24 cellular contexts compared by ENCODE assay signal in the genomic region with DNA sequence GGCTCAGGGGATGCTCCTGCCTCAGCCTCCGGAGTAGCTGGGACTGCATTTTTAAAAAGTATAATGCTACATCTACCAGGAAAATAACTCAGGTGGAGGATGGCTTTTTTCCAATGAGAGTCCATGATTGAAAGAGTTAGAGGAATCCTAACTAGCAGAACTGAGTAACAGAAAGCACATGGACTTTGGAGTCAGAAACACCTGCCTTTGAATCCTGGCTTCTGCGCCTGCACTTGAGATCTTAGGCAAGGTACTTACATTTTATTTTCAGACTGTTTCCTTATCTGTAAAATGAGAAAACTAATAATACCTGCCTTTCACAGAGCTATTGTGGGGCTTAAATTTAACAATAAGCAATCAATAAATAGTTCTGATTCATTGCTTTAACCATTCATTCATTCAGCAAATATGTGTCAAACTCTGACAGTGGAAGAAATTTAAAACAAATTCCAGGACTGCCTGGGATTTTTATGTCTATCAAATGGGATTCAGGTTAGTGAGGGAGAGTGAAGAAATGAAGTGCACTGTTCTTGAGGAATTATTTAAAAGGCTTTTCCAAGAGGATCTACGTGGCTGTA. TPM values are rescaled to one million over a fixed set of nuclear protein-coding genes. Genes with fewer than 3 reads are reported as not detected.
DNase-seq lines count a peak whose midpoint lies in the region; ATAC-seq and TF ChIP-seq lines count a peak whose summit lies in the region.
"Had no signal": no experiment of that assay in that cellular context is flagged by ENCODE, and none has a peak within 500 bp of the region (broad histone marks: within the 10 kb centered on the region; RNA-seq: fewer than 3 reads in every experiment).

No MANE protein-coding gene starts in this region.

- ATAC-seq in upper lobe of right lung (no peak), GM21825 (IDR thresholded peaks at IDR 0.05; ENCODE audit: unreplicated experiment) (no peak), SK-N-SH treated with all-trans-retinoic acid at 6 μM for 48 hours (no peak)
- ATAC-seq in activated CD8-positive, alpha-beta T cell treated with anti-CD3 and anti-CD28 coated beads for 36 hours = no peak

- intact Hi-C loops in upper lobe of right lung (cut with DNase I) = no loop called here
- intact Hi-C loops in activated CD8-positive, alpha-beta T cell treated with anti-CD3 and anti-CD28 coated beads for 36 hours (cut with micrococcal nuclease) = no loop called here

- no peaks in the 10 kb centered on the region for H3K36me3 ChIP-seq in duodenal mucosa (ENCODE audit: control insufficient read depth in 1 of 2, insufficient read depth in 2 of 2, low read length in 2 of 2)
- H3K36me3 ChIP-seq in muscle layer of duodenum (ENCODE audit: control insufficient read depth in 1 of 2, insufficient read depth in 2 of 2, low read length in 2 of 2) = no peaks in the 10 kb centered on the region
- H3K36me3 ChIP-seq in upper lobe of right lung = no peaks in the 10 kb centered on the region
- H3K36me3 ChIP-seq: HAP-1 had no signal

- H3K4me1 Mint-ChIP-seq in T-helper 1 cell treated with Interleukin-12 subunit alpha and Interleukin-12 subunit beta and Interleukin-4 antibody, amounts not matched to agents 30 μg/mL and 1 μg/mL, for 36 hours (ENCODE audit: low read depth) = peaks cover 57% of the 10 kb centered on the region
- H3K4me1 Mint-ChIP-seq in activated CD8-positive, alpha-beta T cell treated with anti-CD3 and anti-CD28 coated beads for 36 hours (ENCODE audit: low read depth) = peaks cover 45% of the 10 kb centered on the region

- H3K9me3 Mint-ChIP-seq in T-helper 1 cell treated with Interleukin-12 subunit alpha and Interleukin-12 subunit beta and Interleukin-4 antibody, amounts not matched to agents 30 μg/mL and 1 μg/mL, for 36 hours = no peaks in the 10 kb centered on the region
- H3K9me3 Mint-ChIP-seq in activated CD8-positive, alpha-beta T cell treated with anti-CD3 and anti-CD28 coated beads for 36 hours = no peaks in the 10 kb centered on the region
- H3K9me3 Mint-ChIP-seq: brain, mesothelial cell of epicardium, nephron progenitor cell had no signal

- H3K9me3 ChIP-seq in duodenal mucosa (ENCODE audit: control insufficient read depth in 1 of 2, low read length in 2 of 2) = no peaks in the 10 kb centered on the region
- no peaks in the 10 kb centered on the region for H3K9me3 ChIP-seq in muscle layer of duodenum (ENCODE audit: control insufficient read depth in 1 of 2, low read length in 2 of 2)
- H3K9me3 ChIP-seq in upper lobe of right lung = no peaks in the 10 kb centered on the region

- H3K4me1 ChIP-seq in duodenal mucosa (ENCODE audit: control insufficient read depth in 1 of 2, insufficient read depth in 2 of 2, low read length in 2 of 2) (peaks cover 40 to 70% of the 10 kb centered on the region in 2 donors), muscle layer of duodenum (ENCODE audit: control insufficient read depth in 1 of 2, insufficient read depth in 2 of 2, low read length in 2 of 2) (peaks cover 4 to 34% of the 10 kb centered on the region in 2 donors), upper lobe of right lung (peaks cover 16% of the 10 kb centered on the region)

- peak overlapping the region; percentile 0 for H3K27ac Mint-ChIP-seq in T-helper 1 cell treated with Interleukin-12 subunit alpha and Interleukin-12 subunit beta and Interleukin-4 antibody, amounts not matched to agents 30 μg/mL and 1 μg/mL, for 36 hours
- no peak overlapping the region for H3K27ac Mint-ChIP-seq in activated CD8-positive, alpha-beta T cell treated with anti-CD3 and anti-CD28 coated beads for 36 hours
- H3K27ac Mint-ChIP-seq: mesothelial cell of epicardium had no signal

- H3K36me3 Mint-ChIP-seq in T-helper 1 cell treated with Interleukin-12 subunit alpha and Interleukin-12 subunit beta and Interleukin-4 antibody, amounts not matched to agents 30 μg/mL and 1 μg/mL, for 36 hours (ENCODE audit: low read depth) = peaks cover 4% of the 10 kb centered on the region
- no peaks in the 10 kb centered on the region for H3K36me3 Mint-ChIP-seq in activated CD8-positive, alpha-beta T cell treated with anti-CD3 and anti-CD28 coated beads for 36 hours (ENCODE audit: low read depth)
- H3K36me3 Mint-ChIP-seq: brain, mesothelial cell of epicardium had no signal

- peak overlapping the region in 1 of 2 donors; percentile 12 for H3K4me3 ChIP-seq in duodenal mucosa (ENCODE audit: low read depth in 1 of 2, low read length in 2 of 2)
- no peak overlapping the region for H3K4me3 ChIP-seq in muscle layer of duodenum (ENCODE audit: low read depth in 1 of 2, low read length in 2 of 2)
- H3K4me3 ChIP-seq in upper lobe of right lung = no peak overlapping the region
- H3K4me3 ChIP-seq: HAP-1, PC-9 had no signal

- peak overlapping the region; percentile 21 to 41 for H3K9ac ChIP-seq in duodenal mucosa (ENCODE audit: low read depth in 1 of 2, low read length in 2 of 2)

- no peak for TF ChIP-seq CTCF in upper lobe of right lung (IDR thresholded peaks at IDR 0.05)
- TF ChIP-seq CTCF in activated CD8-positive, alpha-beta T cell treated with anti-CD3 and anti-CD28 coated beads for 36 hours (IDR thresholded peaks at IDR 0.05) = no peak

- POLR2A ChIA-PET in activated CD8-positive, alpha-beta T cell treated with anti-CD3 and anti-CD28 coated beads for 36 hours (lab: Charles Lee) = interaction anchor here (0.9 to 8.7 kb wide), 2 partner anchors 12 to 28 kb away, joined by 4 to 109 read pairs; a partner anchor contains a TSS

- H3K27me3 ChIP-seq in duodenal mucosa (ENCODE audit: control insufficient read depth in 1 of 2, insufficient read depth in 2 of 2, low read length in 2 of 2) = no peaks in the 10 kb centered on the region
- H3K27me3 ChIP-seq in muscle layer of duodenum (ENCODE audit: low read depth, low read length) = no peaks in the 10 kb centered on the region
- H3K27me3 ChIP-seq in upper lobe of right lung = no peaks in the 10 kb centered on the region

- H3K27me3 Mint-ChIP-seq in T-helper 1 cell treated with Interleukin-12 subunit alpha and Interleukin-12 subunit beta and Interleukin-4 antibody, amounts not matched to agents 30 μg/mL and 1 μg/mL, for 36 hours (ENCODE audit: low read depth) = no peaks in the 10 kb centered on the region
- H3K27me3 Mint-ChIP-seq in activated CD8-positive, alpha-beta T cell treated with anti-CD3 and anti-CD28 coated beads for 36 hours = no peaks in the 10 kb centered on the region
- H3K27me3 Mint-ChIP-seq: B cell, brain had no signal

- DNase-seq in T-helper 1 cell = no peak
- no peak for DNase-seq in upper lobe of right lung
- DNase-seq in activated CD8-positive, alpha-beta T cell treated with anti-CD3 and anti-CD28 coated beads for 36 hours = no peak
- DNase-seq: activated CD4-positive, CD25-positive, alpha-beta regulatory T cell treated with anti-CD3 and anti-CD28 coated beads, Interleukin-2, amount 50 U/mL, for 72 hours; activated T-cell treated with anti-CD3 and anti-CD28 coated beads, Interleukin-2, amount 50 U/mL, for 1 hour; DMS79 treated with DMSO at 0.1 percent for 48 hours; effector CD4-positive, alpha-beta T cell; NCI-H1092; NCI-H1930; NCI-H345; nephron progenitor cell; PC-9; SHP77 treated with DMSO at 0.1 percent for 48 hours; stimulated activated CD4-positive, alpha-beta T cell treated with anti-CD3 and anti-CD28 coated beads, Interleukin-1b, Interleukin-23, amount 100 ng/mL, for 48 hours had no signal

- CTCF ChIA-PET in activated CD8-positive, alpha-beta T cell treated with anti-CD3 and anti-CD28 coated beads for 36 hours (lab: Charles Lee) = interaction anchor here (1.0 to 1.7 kb wide), 10 partner anchors 11 to 41 kb away, joined by 3 to 12 read pairs (median 4); a partner anchor contains a TSS

- H3K27ac ChIP-seq in duodenal mucosa (ENCODE audit: low read depth, low read length) (peak overlapping the region; percentile 71), muscle layer of duodenum (ENCODE audit: low read length) (peak overlapping the region; percentile 62), upper lobe of right lung (peak overlapping the region; percentile 36)
- H3K27ac ChIP-seq: epithelial cell of prostate, PC-9 had no signal

- no peak overlapping the region for H3K4me3 Mint-ChIP-seq in T-helper 1 cell treated with Interleukin-12 subunit alpha and Interleukin-12 subunit beta and Interleukin-4 antibody, amounts not matched to agents 30 μg/mL and 1 μg/mL, for 36 hours
- no peak overlapping the region for H3K4me3 Mint-ChIP-seq in activated CD8-positive, alpha-beta T cell treated with anti-CD3 and anti-CD28 coated beads for 36 hours
- H3K4me3 Mint-ChIP-seq: B cell, brain, mesothelial cell of epicardium, nephron progenitor cell had no signal

TF ChIP-seq in SK-N-SH treated with all-trans-retinoic acid at 6 μM for 48 hours, 23 proteins besides CTCF, POLR2A, EP300 and RAD21 (continues in another document):
- TF ChIP-seq TOX (CRISPR knock-in tag; IDR thresholded peaks at IDR 0.05; ENCODE audit: borderline replicate concordance) = no peak
- no peak for TF ChIP-seq SNAI2 (CRISPR knock-in tag; IDR thresholded peaks at IDR 0.05)
- TF ChIP-seq GLIS3 (CRISPR knock-in tag; IDR thresholded peaks at IDR 0.05) = no peak
- no peak for TF ChIP-seq BACH2 (CRISPR knock-in tag; IDR thresholded peaks at IDR 0.05; ENCODE audit: borderline replicate concordance)
- TF ChIP-seq, protein P1, sequence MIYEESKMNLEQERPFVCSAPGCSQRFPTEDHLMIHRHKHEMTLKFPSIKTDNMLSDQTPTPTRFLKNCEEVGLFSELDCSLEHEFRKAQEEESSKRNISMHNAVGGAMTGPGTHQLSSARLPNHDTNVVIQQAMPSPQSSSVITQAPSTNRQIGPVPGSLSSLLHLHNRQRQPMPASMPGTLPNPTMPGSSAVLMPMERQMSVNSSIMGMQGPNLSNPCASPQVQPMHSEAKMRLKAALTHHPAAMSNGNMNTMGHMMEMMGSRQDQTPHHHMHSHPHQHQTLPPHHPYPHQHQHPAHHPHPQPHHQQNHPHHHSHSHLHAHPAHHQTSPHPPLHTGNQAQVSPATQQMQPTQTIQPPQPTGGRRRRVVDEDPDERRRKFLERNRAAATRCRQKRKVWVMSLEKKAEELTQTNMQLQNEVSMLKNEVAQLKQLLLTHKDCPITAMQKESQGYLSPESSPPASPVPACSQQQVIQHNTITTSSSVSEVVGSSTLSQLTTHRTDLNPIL (CRISPR knock-in tag; IDR thresholded peaks at IDR 0.05; ENCODE audit: low read depth) = no peak
- TF ChIP-seq TCF4 (CRISPR knock-in tag; IDR thresholded peaks at IDR 0.05; ENCODE audit: borderline replicate concordance) = no peak
- no peak for TF ChIP-seq ZNF565 (CRISPR knock-in tag; conservative IDR thresholded peaks at IDR 0.05; ENCODE audit: low read depth)

RNA-seq across cellular contexts. Expression of a gene that starts 12.6 kb away (rescaled TPM):
- 55.2 TPM for total RNA-seq in upper lobe of right lung
- total RNA-seq in activated CD8-positive, alpha-beta T cell treated with anti-CD3 and anti-CD28 coated beads for 36 hours = 100 to 1,000 TPM; 145 to 156 TPM
